ENCODE assay signal across 2 cellular contexts in the genomic region with DNA sequence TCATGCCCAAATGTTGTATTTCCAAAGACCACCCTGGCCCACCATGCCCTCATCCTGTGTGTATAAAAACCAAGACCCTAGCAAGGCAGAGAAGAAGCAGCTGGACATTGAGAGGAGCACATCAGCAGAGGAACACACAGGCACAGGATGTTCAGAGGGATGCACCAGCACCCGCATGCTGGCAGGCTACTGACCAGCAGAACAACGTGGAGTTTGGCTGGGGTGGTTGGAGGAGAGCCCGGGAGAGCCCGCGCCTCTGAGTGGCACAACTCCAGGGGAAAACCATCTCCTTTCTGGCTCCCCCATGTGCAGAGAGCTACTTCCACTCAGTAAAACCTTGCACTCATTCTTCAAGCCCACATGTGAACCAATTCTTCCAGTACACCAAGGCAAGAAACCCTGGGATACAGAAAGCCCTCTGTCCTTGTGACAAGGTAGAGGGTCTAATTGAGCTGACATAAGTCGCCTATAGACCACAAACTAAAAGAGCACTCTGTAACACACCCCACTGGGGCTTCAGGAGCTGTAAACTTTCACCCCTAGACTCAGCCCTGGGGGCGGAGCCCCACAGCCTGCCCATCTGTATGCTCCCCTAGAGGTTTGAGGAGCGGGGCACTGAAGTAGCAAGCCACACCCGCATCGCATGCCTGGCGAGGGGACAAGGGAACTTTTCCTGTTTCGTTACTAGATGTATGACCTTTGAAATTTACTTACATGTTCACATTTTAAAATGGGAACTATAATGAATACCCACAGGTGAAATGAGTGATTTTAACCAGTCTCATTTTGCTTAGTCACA.
TF ChIP-seq lines count a peak whose summit lies in the region.

No MANE protein-coding gene starts in this region.

TF ChIP-seq in GM12891, 5 proteins besides CTCF, POLR2A, EP300 and RAD21:
- TF ChIP-seq TAF1 (IDR thresholded peaks at IDR 0.05; ENCODE audit: low read depth, low read length), result no peak
- TF ChIP-seq POU2F2 (IDR thresholded peaks at IDR 0.05; ENCODE audit: low read depth, low read length), result no peak
- TF ChIP-seq PAX5 (IDR thresholded peaks at IDR 0.05; ENCODE audit: insufficient read depth, low read length, severe bottlenecking), result no peak

TF ChIP-seq in SK-N-SH, 30 proteins besides CTCF, POLR2A, EP300 and RAD21:
- TF ChIP-seq, protein P1, sequence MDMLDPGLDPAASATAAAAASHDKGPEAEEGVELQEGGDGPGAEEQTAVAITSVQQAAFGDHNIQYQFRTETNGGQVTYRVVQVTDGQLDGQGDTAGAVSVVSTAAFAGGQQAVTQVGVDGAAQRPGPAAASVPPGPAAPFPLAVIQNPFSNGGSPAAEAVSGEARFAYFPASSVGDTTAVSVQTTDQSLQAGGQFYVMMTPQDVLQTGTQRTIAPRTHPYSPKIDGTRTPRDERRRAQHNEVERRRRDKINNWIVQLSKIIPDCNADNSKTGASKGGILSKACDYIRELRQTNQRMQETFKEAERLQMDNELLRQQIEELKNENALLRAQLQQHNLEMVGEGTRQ (IDR thresholded peaks at IDR 0.05; ENCODE audit: borderline replicate concordance, low read depth, low read length), result no peak
- TF ChIP-seq, protein P2, sequence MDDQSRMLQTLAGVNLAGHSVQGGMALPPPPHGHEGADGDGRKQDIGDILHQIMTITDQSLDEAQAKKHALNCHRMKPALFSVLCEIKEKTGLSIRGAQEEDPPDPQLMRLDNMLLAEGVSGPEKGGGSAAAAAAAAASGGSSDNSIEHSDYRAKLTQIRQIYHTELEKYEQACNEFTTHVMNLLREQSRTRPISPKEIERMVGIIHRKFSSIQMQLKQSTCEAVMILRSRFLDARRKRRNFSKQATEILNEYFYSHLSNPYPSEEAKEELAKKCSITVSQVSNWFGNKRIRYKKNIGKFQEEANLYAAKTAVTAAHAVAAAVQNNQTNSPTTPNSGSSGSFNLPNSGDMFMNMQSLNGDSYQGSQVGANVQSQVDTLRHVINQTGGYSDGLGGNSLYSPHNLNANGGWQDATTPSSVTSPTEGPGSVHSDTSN (IDR thresholded peaks at IDR 0.05), result no peak
- TF ChIP-seq FOSL2 (IDR thresholded peaks at IDR 0.05; ENCODE audit: borderline replicate concordance, low read depth) (no peak), FOXM1 (IDR thresholded peaks at IDR 0.05; ENCODE audit: low read depth) (no peak), MEF2A (IDR thresholded peaks at IDR 0.05; ENCODE audit: borderline replicate concordance, low read depth) (no peak), RCOR1 (IDR thresholded peaks at IDR 0.05; ENCODE audit: low read length) (no peak), GABPA (IDR thresholded peaks at IDR 0.05; ENCODE audit: low read depth) (no peak)
- TF ChIP-seq, protein P3, sequence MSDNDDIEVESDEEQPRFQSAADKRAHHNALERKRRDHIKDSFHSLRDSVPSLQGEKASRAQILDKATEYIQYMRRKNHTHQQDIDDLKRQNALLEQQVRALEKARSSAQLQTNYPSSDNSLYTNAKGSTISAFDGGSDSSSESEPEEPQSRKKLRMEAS (IDR thresholded peaks at IDR 0.05; ENCODE audit: low read depth), result no peak
- TF ChIP-seq, protein P4, sequence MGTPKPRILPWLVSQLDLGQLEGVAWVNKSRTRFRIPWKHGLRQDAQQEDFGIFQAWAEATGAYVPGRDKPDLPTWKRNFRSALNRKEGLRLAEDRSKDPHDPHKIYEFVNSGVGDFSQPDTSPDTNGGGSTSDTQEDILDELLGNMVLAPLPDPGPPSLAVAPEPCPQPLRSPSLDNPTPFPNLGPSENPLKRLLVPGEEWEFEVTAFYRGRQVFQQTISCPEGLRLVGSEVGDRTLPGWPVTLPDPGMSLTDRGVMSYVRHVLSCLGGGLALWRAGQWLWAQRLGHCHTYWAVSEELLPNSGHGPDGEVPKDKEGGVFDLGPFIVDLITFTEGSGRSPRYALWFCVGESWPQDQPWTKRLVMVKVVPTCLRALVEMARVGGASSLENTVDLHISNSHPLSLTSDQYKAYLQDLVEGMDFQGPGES (IDR thresholded peaks at IDR 0.05; ENCODE audit: low read depth, low read length), result no peak
